Comparison of ENCODE assay signal across 10 cellular contexts in genomic region chr12:50926415-50926814, GRCh38. TPM values are rescaled to one million over a fixed set of nuclear protein-coding genes. Genes with fewer than 3 reads are reported as not detected.
A peak's percentile ranks its signal among the peaks of the same experiment; 100 is the strongest.
DNase-seq lines count a peak whose midpoint lies in the region; ATAC-seq, FAIRE-seq and TF ChIP-seq lines count a peak whose summit lies in the region.
"Had no signal": no experiment of that assay in that cellular context is flagged by ENCODE, and none has a peak within 500 bp of the region (broad histone marks: within the 10 kb centered on the region; RNA-seq: fewer than 3 reads in every experiment).

No MANE protein-coding gene starts in this region.

- no peak for ATAC-seq in HG03342 (IDR thresholded peaks at IDR 0.05; ENCODE audit: unreplicated experiment)

- dilution Hi-C loops in keratinocyte (cut with MboI; ENCODE audit: extremely low pct_ligation_motif_present, low sequenced_read_pairs): no loop called here

- FAIRE-seq in keratinocyte (lab: Jason Lieb, UNC): no peak

- H3K9me1 ChIP-seq in keratinocyte (ENCODE audit: control insufficient read depth, extremely low read depth, insufficient read depth, low read length): peaks cover 3% of the 10 kb centered on the region

- no peaks in the 10 kb centered on the region for H3K27me3 ChIP-seq in H7 (ENCODE audit: control insufficient read depth, insufficient read depth, low read length)
- H3K27me3 ChIP-seq in adipocyte (replicated peaks; ENCODE audit: control insufficient read depth, insufficient read depth, low read length): no peaks in the 10 kb centered on the region
- no peaks in the 10 kb centered on the region for H3K27me3 ChIP-seq in keratinocyte (ENCODE audit: control insufficient read depth, extremely low read depth, insufficient read depth, low read length)
- no peaks in the 10 kb centered on the region for H3K27me3 ChIP-seq in smooth muscle cell (ENCODE audit: low read depth)

- WGBS in smooth muscle cell (ENCODE audit: low lambda C conversion rate): 81% methylated on average over 1 of the region's 1 CpG

- H3K4me3 Mint-ChIP-seq in activated naive CD4-positive, alpha-beta T cell treated with anti-CD3 and anti-CD28 coated beads for 36 hours: no peak overlapping the region
- H3K4me3 Mint-ChIP-seq: activated CD4-positive, alpha-beta memory T cell treated with anti-CD3 and anti-CD28 coated beads, Interleukin-2, amount 10 ng/mL, durations not matched to agents 7 days and 5 days had no signal

- H4K20me1 ChIP-seq in keratinocyte (ENCODE audit: control insufficient read depth, extremely low read depth, insufficient read depth, low read length): no peaks in the 10 kb centered on the region
- no peaks in the 10 kb centered on the region for H4K20me1 ChIP-seq in smooth muscle cell (ENCODE audit: low read depth)

- intact Hi-C loops in activated naive CD4-positive, alpha-beta T cell treated with anti-CD3 and anti-CD28 coated beads for 36 hours (cut with micrococcal nuclease): no loop called here

- no peak overlapping the region for H3K27ac ChIP-seq in keratinocyte (ENCODE audit: control insufficient read depth, insufficient read depth, low read length)
- H3K27ac ChIP-seq in smooth muscle cell (ENCODE audit: low read depth): no peak overlapping the region

- TF ChIP-seq CTCF in keratinocyte (optimal IDR thresholded peaks at IDR 0.05 in 1 of 3, IDR thresholded peaks at IDR 0.05 in 1 of 3, conservative IDR thresholded peaks at IDR 0.05 in 1 of 3; ENCODE audit: extremely low read depth in 1 of 3, insufficient read depth in 2 of 3, low read length in 3 of 3): no peak
- no peak for TF ChIP-seq CTCF in smooth muscle cell (IDR thresholded peaks at IDR 0.05; ENCODE audit: borderline replicate concordance, insufficient read depth, poor library complexity, severe bottlenecking)
- no peak for TF ChIP-seq CTCF in GM20000 (IDR thresholded peaks at IDR 0.05; ENCODE audit: extremely low read depth, missing control alignments)

- DNase-seq in H7: no peak
- no peak for DNase-seq in adipocyte (ENCODE audit: low read depth)
- DNase-seq in keratinocyte (ENCODE audit: low read depth, low spot score): no peak
- no peak for DNase-seq in smooth muscle cell (lab: John Stamatoyannopoulos, UW; ENCODE audit: unreplicated experiment)
- DNase-seq in iPS-NIHi7 (ENCODE audit: extremely low spot score): no peak
- DNase-seq in activated naive CD4-positive, alpha-beta T cell treated with anti-CD3 and anti-CD28 coated beads for 36 hours: no peak
- no peak for DNase-seq in GM20000 (ENCODE audit: low spot score)
- DNase-seq: activated CD4-positive, alpha-beta memory T cell treated with anti-CD3 and anti-CD28 coated beads, Interleukin-2, amount 10 ng/mL, durations not matched to agents 7 days and 5 days; NCI-H1930 had no signal

- H3K4me1 ChIP-seq in adipocyte (ENCODE audit: control insufficient read depth, insufficient read depth, low read length): peaks cover 34% of the 10 kb centered on the region
- peaks cover 45% of the 10 kb centered on the region for H3K4me1 ChIP-seq in keratinocyte (ENCODE audit: control insufficient read depth, extremely low read depth, insufficient read depth, low read length)
- peaks cover 42% of the 10 kb centered on the region for H3K4me1 ChIP-seq in smooth muscle cell (ENCODE audit: low read depth)

- H2AFZ ChIP-seq in keratinocyte (ENCODE audit: control insufficient read depth, low read length) (peak overlapping the region; percentile 33), smooth muscle cell (ENCODE audit: low read depth) (no peak overlapping the region)

- no peaks in the 10 kb centered on the region for H3K36me3 ChIP-seq in H7 (replicated peaks; ENCODE audit: control insufficient read depth, insufficient read depth, low read length)
- peaks cover 19% of the 10 kb centered on the region for H3K36me3 ChIP-seq in adipocyte (ENCODE audit: control insufficient read depth, insufficient read depth, low read length, severe bottlenecking)
- no peaks in the 10 kb centered on the region for H3K36me3 ChIP-seq in keratinocyte (ENCODE audit: control insufficient read depth in 2 of 2, extremely low read depth in 1 of 2, insufficient read depth in 2 of 2, low read length in 2 of 2)
- H3K36me3 ChIP-seq in smooth muscle cell (ENCODE audit: low read depth): no peaks in the 10 kb centered on the region

- H3K4me3 ChIP-seq in H7 (ENCODE audit: insufficient read depth, low read depth, low read length): peak overlapping the region; percentile 57
- peak overlapping the region; percentile 99 for H3K4me3 ChIP-seq in adipocyte (ENCODE audit: low read length)
- H3K4me3 ChIP-seq in keratinocyte (ENCODE audit: control insufficient read depth in 2 of 3, extremely low read depth in 1 of 3, insufficient read depth in 2 of 3, low read depth in 1 of 3, low read length in 3 of 3): peak overlapping the region in 1 of 3 experiments; percentile 6
- H3K4me3 ChIP-seq in smooth muscle cell: peak overlapping the region; percentile 61

- no peak overlapping the region for H3K27ac Mint-ChIP-seq in activated naive CD4-positive, alpha-beta T cell treated with anti-CD3 and anti-CD28 coated beads for 36 hours
- H3K27ac Mint-ChIP-seq: activated CD4-positive, alpha-beta memory T cell treated with anti-CD3 and anti-CD28 coated beads, Interleukin-2, amount 10 ng/mL, durations not matched to agents 7 days and 5 days had no signal

- H3K4me2 ChIP-seq in keratinocyte (ENCODE audit: control insufficient read depth, extremely low read depth, insufficient read depth, low read depth, low read length) (peak overlapping the region; percentile 31), smooth muscle cell (peak overlapping the region; percentile 90)

- CTCF ChIA-PET in activated naive CD4-positive, alpha-beta T cell treated with anti-CD3 and anti-CD28 coated beads for 36 hours (lab: Charles Lee): no interaction called here

- H3K79me2 ChIP-seq in keratinocyte (ENCODE audit: control insufficient read depth, insufficient read depth, low read length) (no peaks in the 10 kb centered on the region), smooth muscle cell (ENCODE audit: low read depth) (peaks cover 39% of the 10 kb centered on the region)

- peaks cover 12% of the 10 kb centered on the region for H3F3A ChIP-seq in smooth muscle cell (ENCODE audit: low read depth)

- H3K36me3 Mint-ChIP-seq in activated naive CD4-positive, alpha-beta T cell treated with anti-CD3 and anti-CD28 coated beads for 36 hours (ENCODE audit: low read depth): no peaks in the 10 kb centered on the region

- H3K4me1 Mint-ChIP-seq in activated naive CD4-positive, alpha-beta T cell treated with anti-CD3 and anti-CD28 coated beads for 36 hours (ENCODE audit: low read depth): peaks cover 19% of the 10 kb centered on the region

- H3K9ac ChIP-seq in adipocyte (ENCODE audit: low read length) (peak overlapping the region; percentile 99), keratinocyte (ENCODE audit: control insufficient read depth, extremely low read depth, insufficient read depth, low read length) (no peak overlapping the region), smooth muscle cell (ENCODE audit: low read depth) (no peak overlapping the region)

- H3K9me3 Mint-ChIP-seq in activated naive CD4-positive, alpha-beta T cell treated with anti-CD3 and anti-CD28 coated beads for 36 hours: no peaks in the 10 kb centered on the region
- H3K9me3 Mint-ChIP-seq: activated CD4-positive, alpha-beta memory T cell treated with anti-CD3 and anti-CD28 coated beads, Interleukin-2, amount 10 ng/mL, durations not matched to agents 7 days and 5 days had no signal

- H3K9me3 ChIP-seq in adipocyte (ENCODE audit: control insufficient read depth, low read length) (no peaks in the 10 kb centered on the region), keratinocyte (ENCODE audit: control insufficient read depth, low read depth, low read length) (no peaks in the 10 kb centered on the region), smooth muscle cell (replicated peaks; ENCODE audit: low read depth) (no peaks in the 10 kb centered on the region)

- H3K27me3 Mint-ChIP-seq in activated naive CD4-positive, alpha-beta T cell treated with anti-CD3 and anti-CD28 coated beads for 36 hours (ENCODE audit: low read depth): no peaks in the 10 kb centered on the region
- H3K27me3 Mint-ChIP-seq: activated CD4-positive, alpha-beta memory T cell treated with anti-CD3 and anti-CD28 coated beads, Interleukin-2, amount 10 ng/mL, durations not matched to agents 7 days and 5 days had no signal

RNA-seq across cellular contexts. Expression of gene HIGD1C, which starts 25.9 kb away (rescaled TPM):
- not detected in 2 replicates for total RNA-seq in H7 (2014; rRNA removed; shearing (Covaris generic))
- not detected in 3 replicates for polyA plus RNA-seq in keratinocyte
- polyA plus RNA-seq in keratinocyte (2011; ENCODE audit: low read depth): not detected
- polyA plus RNA-seq in keratinocyte (2011; cell fraction: cytosol; rRNA removed): not detected in 2 replicates
- polyA plus RNA-seq in keratinocyte (2011; cell fraction: nucleus; rRNA removed): not detected in 2 replicates
- not detected in 2 replicates for polyA plus RNA-seq in keratinocyte (2012; ENCODE audit: low replicate concordance)
- not detected in 3 replicates for polyA minus RNA-seq in keratinocyte
- not detected for polyA minus RNA-seq in keratinocyte (2011; cell fraction: cytosol; rRNA and poly(A)+ RNA removed)
- not detected in 2 replicates for polyA minus RNA-seq in keratinocyte (2011; cell fraction: nucleus; rRNA and poly(A)+ RNA removed)
- not detected in 2 replicates for total RNA-seq in smooth muscle cell
- not detected in 2 replicates for polyA plus RNA-seq in smooth muscle cell
- not detected for total RNA-seq in activated naive CD4-positive, alpha-beta T cell treated with anti-CD3 and anti-CD28 coated beads for 36 hours
- total RNA-seq: activated CD4-positive, alpha-beta memory T cell treated with anti-CD3 and anti-CD28 coated beads, Interleukin-2, amount 10 ng/mL, durations not matched to agents 7 days and 5 days had no signal
